In the genomic region with DNA sequence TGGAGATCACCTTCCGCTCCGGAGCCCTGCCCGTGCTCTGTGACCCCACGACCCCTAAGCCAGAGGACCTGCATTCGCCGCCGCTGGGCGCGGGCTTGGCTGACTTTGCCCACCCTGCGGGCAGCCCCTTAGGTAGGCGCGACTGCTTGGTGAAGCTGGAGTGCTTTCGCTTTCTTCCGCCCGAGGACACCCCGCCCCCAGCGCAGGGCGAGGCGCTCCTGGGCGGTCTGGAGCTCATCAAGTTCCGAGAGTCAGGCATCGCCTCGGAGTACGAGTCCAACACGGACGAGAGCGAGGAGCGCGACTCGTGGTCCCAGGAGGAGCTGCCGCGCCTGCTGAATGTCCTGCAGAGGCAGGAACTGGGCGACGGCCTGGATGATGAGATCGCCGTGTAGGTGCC, we compare ENCODE assay signal across 15 cellular contexts. TPM values are rescaled to one million over a fixed set of nuclear protein-coding genes. Genes with fewer than 3 reads are reported as not detected.
A peak's percentile ranks its signal among the peaks of the same experiment; 100 is the strongest.
DNase-seq lines count a peak whose midpoint lies in the region; ATAC-seq and FAIRE-seq lines count a peak whose summit lies in the region.
"Had no signal": no experiment of that assay in that cellular context is flagged by ENCODE, and none has a peak within 500 bp of the region (broad histone marks: within the 10 kb centered on the region; RNA-seq: fewer than 3 reads in every experiment).

No MANE protein-coding gene starts in this region.

- H3K27me3 ChIP-seq in small intestine (ENCODE audit: control insufficient read depth in 2 of 2, insufficient read depth in 2 of 2, low read length in 2 of 2), result no peaks in the 10 kb centered on the region
- H3K27me3 ChIP-seq: pancreas had no signal

- peak; percentile 57 for ATAC-seq in left ventricle myocardium superior
- ATAC-seq: pancreas had no signal

- H3K9me3 ChIP-seq in small intestine (ENCODE audit: control insufficient read depth, low read depth), result no peaks in the 10 kb centered on the region
- H3K9me3 ChIP-seq: pancreas had no signal

- H3K4me3 ChIP-seq in small intestine (ENCODE audit: low read depth in 1 of 2, low read length in 2 of 2), result peak overlapping the region in 1 of 2 donors; percentile 35
- H3K4me3 ChIP-seq: pancreas had no signal

- no peak overlapping the region for H3K27ac ChIP-seq in small intestine (ENCODE audit: low read depth in 1 of 2, low read length in 1 of 2)
- H3K27ac ChIP-seq: pancreas had no signal

- no peak for FAIRE-seq in small intestine (lab: Jason Lieb, UNC)
- FAIRE-seq: pancreas had no signal

- H3K4me1 ChIP-seq in small intestine (ENCODE audit: control insufficient read depth in 2 of 2, insufficient read depth in 1 of 2, low read depth in 1 of 2, low read length in 1 of 2), result no peaks in the 10 kb centered on the region
- H3K4me1 ChIP-seq: pancreas had no signal

- DNase-seq in EL (peak; percentile 63), amniotic epithelial cell (ENCODE audit: low read depth) (peak; percentile 34), left ventricle myocardium superior (peak; percentile 36), small intestine (peak; percentile 25), T1000 (lab: John Stamatoyannopoulos, UW) (no peak), iPS-NIHi11 (ENCODE audit: low spot score) (no peak), NCI-H2107 treated with DMSO at 0.1 percent for 48 hours (lab: John Stamatoyannopoulos, UW; ENCODE audit: unreplicated experiment) (no peak)
- DNase-seq: activated naive CD4-positive, alpha-beta T cell; caudate nucleus; HCEC 1CT; NCI-H187 treated with DMSO at 0.1 percent for 48 hours; pancreas; stimulated activated CD4-positive, alpha-beta T cell treated with anti-CD3 and anti-CD28 coated beads, Interleukin-2, amount 100 ng/mL, for 24 hours had no signal

- WGBS in small intestine, 3 donors, result 84 to 93% (median 88%) methylated on average over 33 to 36 of the region's 36 CpGs

- H3K36me3 ChIP-seq in small intestine (ENCODE audit: control insufficient read depth in 2 of 2, insufficient read depth in 2 of 2, low read length in 2 of 2), result peaks cover 0 to 4% of the 10 kb centered on the region in 2 donors
- H3K36me3 ChIP-seq: pancreas had no signal

- intact Hi-C loops in left ventricle myocardium superior (cut with micrococcal nuclease), result no loop called here

RNA-seq across cellular contexts. Expression of a gene that starts 9.6 kb away (rescaled TPM):
- not detected for total RNA-seq in left ventricle myocardium superior
- not detected for polyA plus RNA-seq in small intestine
- total RNA-seq: LHCN-M2, mesenteric fat pad, pancreas had no signal
- polyA plus RNA-seq: pancreas had no signal

RNA-seq across cellular contexts. Expression of a gene that starts 14.5 kb away (rescaled TPM):
- 5.8 TPM for total RNA-seq in left ventricle myocardium superior
- 10 to 100 TPM in 2 of 3 donors, 1 to 10 TPM in 1; 8.1 to 14.1 (median 13.6) TPM for polyA plus RNA-seq in small intestine

RNA-seq across cellular contexts. Expression of a gene that starts 44.9 kb away (rescaled TPM):
- total RNA-seq in left ventricle myocardium superior, result 0.40 TPM
- 1 to 10 TPM in 1 of 3 donors, under 1 TPM in 2; 0.33 to 2.0 (median 0.54) TPM for polyA plus RNA-seq in small intestine
- polyA plus RNA-seq: pancreas had no signal

Comparison
In these comparisons a context has a peak if more than half of its experiments do, and no peak if none do; other contexts are left out.
1. DNase-seq: peak in EL (single experiment), amniotic epithelial cell (single experiment), left ventricle myocardium superior (single experiment) and small intestine (single experiment); none in T1000 (single experiment), iPS-NIHi11 (single experiment) and NCI-H2107 treated with DMSO at 0.1 percent for 48 hours (single experiment).